1 cellular context compared by ENCODE assay signal in genomic region chr15:95043933-95044313, GRCh38.
TF ChIP-seq lines count a peak whose summit lies in the region.

No MANE protein-coding gene starts in this region.

TF ChIP-seq in H1, 55 proteins besides CTCF, POLR2A, EP300 and RAD21:
- no peak for TF ChIP-seq TBP (IDR thresholded peaks at IDR 0.05; ENCODE audit: low read depth, low read length)
- TF ChIP-seq, protein P1, sequence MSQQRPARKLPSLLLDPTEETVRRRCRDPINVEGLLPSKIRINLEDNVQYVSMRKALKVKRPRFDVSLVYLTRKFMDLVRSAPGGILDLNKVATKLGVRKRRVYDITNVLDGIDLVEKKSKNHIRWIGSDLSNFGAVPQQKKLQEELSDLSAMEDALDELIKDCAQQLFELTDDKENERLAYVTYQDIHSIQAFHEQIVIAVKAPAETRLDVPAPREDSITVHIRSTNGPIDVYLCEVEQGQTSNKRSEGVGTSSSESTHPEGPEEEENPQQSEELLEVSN (IDR thresholded peaks at IDR 0.05), result no peak
